In the genomic region with DNA sequence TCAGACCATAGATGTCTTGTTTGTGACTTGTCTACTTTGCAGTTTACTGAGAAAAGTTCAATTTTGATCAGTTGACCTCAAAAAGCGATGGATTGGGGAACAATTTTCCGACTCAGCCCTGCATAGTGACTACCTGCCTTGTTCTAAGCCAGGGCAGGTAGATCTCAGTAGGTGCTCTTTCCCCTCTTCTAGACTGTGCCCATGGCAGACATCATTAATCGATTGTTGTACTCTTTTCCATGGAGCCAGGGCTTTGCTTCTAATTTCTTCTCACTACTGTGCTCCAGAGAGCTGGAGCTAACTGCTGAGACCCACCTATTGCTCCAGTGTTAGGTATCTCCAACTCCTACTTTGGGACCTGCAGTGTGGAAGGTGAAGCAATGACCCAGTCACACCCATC, we compare ENCODE assay signal across 36 cellular contexts. TPM values are rescaled to one million over a fixed set of nuclear protein-coding genes. Genes with fewer than 3 reads are reported as not detected.
"Had no signal": no experiment of that assay in that cellular context is flagged by ENCODE, and none has a peak within 500 bp of the region (broad histone marks: within the 10 kb centered on the region; RNA-seq: fewer than 3 reads in every experiment).

No MANE protein-coding gene starts in this region.

- H3K36me3 ChIP-seq: cardiac muscle cell, MG63 had no signal

- H3K9me3 Mint-ChIP-seq: activated B cell treated with CpG ODN at 0.5 μM for 24 hours; activated CD4-positive, alpha-beta memory T cell treated with anti-CD3 and anti-CD28 coated beads for 36 hours; activated naive CD4-positive, alpha-beta T cell treated with anti-CD3 and anti-CD28 coated beads for 36 hours; activated naive CD4-positive, alpha-beta T cell treated with anti-CD3 and anti-CD28 coated beads, Interleukin-2, amount 50 U/mL, for 72 hours; activated T-cell treated with anti-CD3 and anti-CD28 coated beads, Interleukin-2, amount 50 U/mL, for 4 hours; activated T-helper 1 cell treated with anti-CD3 and anti-CD28 coated beads, Interleukin-12 subunit alpha, Interleukin-12 subunit beta, Interleukin-2, Interleukin-4 antibody, amounts not matched to agents 30 ng/mL and 10 ng/mL and 1 ng/mL, durations not matched to agents 14 hours and 24 hours and 36 hours; central memory CD8-positive, alpha-beta T cell had no signal

- H3K27me3 ChIP-seq: brain microvascular endothelial cell, cardiac muscle cell, MG63 had no signal

- H3K36me3 Mint-ChIP-seq: activated CD4-positive, alpha-beta memory T cell treated with anti-CD3 and anti-CD28 coated beads for 36 hours; activated naive CD4-positive, alpha-beta T cell treated with anti-CD3 and anti-CD28 coated beads, Interleukin-2, amount 50 U/mL, for 72 hours had no signal

- H3K27me3 Mint-ChIP-seq: activated B cell treated with CpG ODN at 0.5 μM for 24 hours; activated CD4-positive, alpha-beta memory T cell treated with anti-CD3 and anti-CD28 coated beads for 36 hours; central memory CD8-positive, alpha-beta T cell had no signal

- H3K9me3 ChIP-seq: MG63 had no signal

- DNase-seq: activated B cell treated with CpG ODN at 0.5 μM for 24 hours; activated CD4-positive, alpha-beta memory T cell treated with anti-CD3 and anti-CD28 coated beads for 36 hours; activated CD4-positive, alpha-beta T cell treated with anti-CD3 and anti-CD28 coated beads for 4 hours; activated CD4-positive, alpha-beta T cell treated with anti-CD3 and anti-CD28 coated beads, Interleukin-2, amount 50 U/mL, for 1 hour; activated CD4-positive, CD25-positive, alpha-beta regulatory T cell treated with anti-CD3 and anti-CD28 coated beads, Interleukin-2, amount 50 U/mL, for 72 hours; activated CD8-positive, alpha-beta memory T cell treated with anti-CD3 and anti-CD28 coated beads, Interleukin-2, amount 50 U/mL, for 4 hours; activated gamma-delta T cell treated with Interleukin-2 at 50 U/mL for 16 hours; activated naive CD4-positive, alpha-beta T cell treated with anti-CD3 and anti-CD28 coated beads for 36 hours; activated T-cell treated with anti-CD3 and anti-CD28 coated beads for 4 hours; activated T-cell treated with anti-CD3 and anti-CD28 coated beads, Interleukin-2, amount 50 U/mL, for 4 hours; amniotic stem cell; aorta; brain microvascular endothelial cell; Kasumi-1; KBM-7; MG63; NCI-H1048; NCI-H1105 treated with DMSO at 0.1 percent for 48 hours; NCI-H1436; NCI-H1694; NCI-H1930; NCI-H2081 treated with DMSO at 0.1 percent for 48 hours; NCI-H345; NCI-H524 treated with DMSO at 0.1 percent for 48 hours; NK-92 treated with Interleukin-12 subunit alpha and Interleukin-12 subunit beta, amount 100 ng/mL, for 24 hours; Right ventricle myocardium superior; SW 1271; T-helper 1 cell; T-helper 2 cell; T-helper 9 cell had no signal

- H3K27ac ChIP-seq: brain microvascular endothelial cell, cardiac muscle cell, VCaP had no signal

- ATAC-seq: activated naive CD4-positive, alpha-beta T cell treated with anti-CD3 and anti-CD28 coated beads, Interleukin-2, amount 50 U/mL, for 72 hours; activated T-cell treated with anti-CD3 and anti-CD28 coated beads, Interleukin-2, amount 50 U/mL, for 4 hours had no signal

- H3K4me3 ChIP-seq: cardiac muscle cell, MG63 had no signal

- H3K4me3 Mint-ChIP-seq: activated B cell treated with CpG ODN at 0.5 μM for 24 hours; activated CD4-positive, alpha-beta memory T cell treated with anti-CD3 and anti-CD28 coated beads for 36 hours; activated naive CD4-positive, alpha-beta T cell treated with anti-CD3 and anti-CD28 coated beads for 36 hours; activated T-cell treated with anti-CD3 and anti-CD28 coated beads, Interleukin-2, amount 50 U/mL, for 4 hours; activated T-helper 1 cell treated with anti-CD3 and anti-CD28 coated beads, Interleukin-12 subunit alpha, Interleukin-12 subunit beta, Interleukin-2, Interleukin-4 antibody, amounts not matched to agents 30 ng/mL and 10 ng/mL and 1 ng/mL, durations not matched to agents 14 hours and 24 hours and 36 hours; central memory CD8-positive, alpha-beta T cell had no signal

- H3K27ac Mint-ChIP-seq: activated CD4-positive, alpha-beta memory T cell treated with anti-CD3 and anti-CD28 coated beads for 36 hours; activated naive CD4-positive, alpha-beta T cell treated with anti-CD3 and anti-CD28 coated beads for 36 hours; activated T-helper 1 cell treated with anti-CD3 and anti-CD28 coated beads, Interleukin-12 subunit alpha, Interleukin-12 subunit beta, Interleukin-2, Interleukin-4 antibody, amounts not matched to agents 30 ng/mL and 10 ng/mL and 1 ng/mL, durations not matched to agents 14 hours and 24 hours and 36 hours had no signal

RNA-seq across cellular contexts. Expression of a gene that starts 9.9 kb away (rescaled TPM):
- total RNA-seq: activated naive CD4-positive, alpha-beta T cell treated with anti-CD3 and anti-CD28 coated beads for 36 hours had no signal

RNA-seq across cellular contexts. Expression of a gene that starts 13.4 kb away (rescaled TPM):
- total RNA-seq: activated B cell treated with CpG ODN at 0.5 μM for 24 hours; activated T-cell treated with anti-CD3 and anti-CD28 coated beads, Interleukin-2, amount 50 U/mL, for 4 hours; activated T-helper 1 cell treated with anti-CD3 and anti-CD28 coated beads, Interleukin-12 subunit alpha, Interleukin-12 subunit beta, Interleukin-2, Interleukin-4 antibody, amounts not matched to agents 30 ng/mL and 10 ng/mL and 1 ng/mL, durations not matched to agents 14 hours and 24 hours and 36 hours; NCI-H460; Right ventricle myocardium superior had no signal
- polyA plus RNA-seq: aorta had no signal
